9 cellular contexts compared by ENCODE assay signal in genomic region chr14:74940956-74941565, GRCh38. TPM values are rescaled to one million over a fixed set of nuclear protein-coding genes. Genes with fewer than 3 reads are reported as not detected.
A peak's percentile ranks its signal among the peaks of the same experiment; 100 is the strongest.
DNase-seq lines count a peak whose midpoint lies in the region; TF ChIP-seq lines count a peak whose summit lies in the region.
"Had no signal": no experiment of that assay in that cellular context is flagged by ENCODE, and none has a peak within 500 bp of the region (broad histone marks: within the 10 kb centered on the region; RNA-seq: fewer than 3 reads in every experiment).

No MANE protein-coding gene starts in this region.

- BruUV-seq in OCI-LY7 (replicated peaks; lab: Mats Ljungman, UMichigan): no TSS peak

- no peaks in the 10 kb centered on the region for H3K79me2 ChIP-seq in OCI-LY7 (ENCODE audit: insufficient read depth, low read depth, low read length)
- no peaks in the 10 kb centered on the region for H3K79me2 ChIP-seq in SK-N-SH (ENCODE audit: insufficient read depth)

- peaks cover 14% of the 10 kb centered on the region for H3F3A ChIP-seq in SK-N-SH (replicated peaks; ENCODE audit: insufficient read depth)

- H3K9me2 ChIP-seq in OCI-LY7 (ENCODE audit: insufficient read depth, low read length) (no peaks in the 10 kb centered on the region), SK-N-SH (no peaks in the 10 kb centered on the region)

- H4K20me1 ChIP-seq in BLaER1 treated with 17β-estradiol and CSF1 and Interleukin-3, amounts not matched to agents 10 nM and 100 nM: no peaks in the 10 kb centered on the region
- no peaks in the 10 kb centered on the region for H4K20me1 ChIP-seq in OCI-LY7 (ENCODE audit: insufficient read depth, low read length)
- H4K20me1 ChIP-seq in SK-N-SH (ENCODE audit: insufficient read depth): no peaks in the 10 kb centered on the region

- H3K4me1 ChIP-seq in BLaER1 treated with 17β-estradiol and CSF1 and Interleukin-3, amounts not matched to agents 10 nM and 100 nM: peaks cover 82 to 100% (median 98%) of the 10 kb centered on the region in 10 experiments
- peaks cover 56% of the 10 kb centered on the region for H3K4me1 ChIP-seq in OCI-LY7 (ENCODE audit: insufficient read depth, low read length, poor library complexity, severe bottlenecking)
- peaks cover 26% of the 10 kb centered on the region for H3K4me1 ChIP-seq in effector memory CD4-positive, alpha-beta T cell (ENCODE audit: control insufficient read depth, insufficient read depth, low read length, poor library complexity, severe bottlenecking)
- peaks cover 8 to 18% of the 10 kb centered on the region in 2 experiments; a peak in 3 of 4 replicates for H3K4me1 ChIP-seq in SK-N-SH (ENCODE audit: control insufficient read depth in 1 of 2, insufficient read depth in 2 of 2, low read depth in 1 of 2, low read length in 1 of 2)

- POLR2A ChIA-PET in OCI-LY7 (lab: Charles Lee): interaction anchor here (0.6 to 2.9 kb wide), 10 partner anchors 8 to 854 kb away, joined by 3 to 18 read pairs (median 4); partner anchors contain the start of genes EIF2B2 and RPS6KL1
- POLR2A ChIA-PET in SK-N-SH (lab: Yijun Ruan, JAX): no interaction called here

- peak overlapping the region; percentile 77 to 95 (median 91) for H3K4me2 ChIP-seq in BLaER1 treated with 17β-estradiol and CSF1 and Interleukin-3, amounts not matched to agents 10 nM and 100 nM
- H3K4me2 ChIP-seq in OCI-LY7 (ENCODE audit: low read length): peak overlapping the region; percentile 80
- no peak overlapping the region for H3K4me2 ChIP-seq in SK-N-SH

- H3K9me3 ChIP-seq in BLaER1 treated with 17β-estradiol and CSF1 and Interleukin-3, amounts not matched to agents 10 nM and 100 nM (replicated peaks in 1 of 11): no peaks in the 10 kb centered on the region; a peak in 1 of 22 replicates
- H3K9me3 ChIP-seq in OCI-LY7 (ENCODE audit: low read length) (no peaks in the 10 kb centered on the region), SK-N-SH (no peaks in the 10 kb centered on the region)
- H3K9me3 ChIP-seq in effector memory CD4-positive, alpha-beta T cell (ENCODE audit: control insufficient read depth, low read length): no peaks in the 10 kb centered on the region

- no peaks in the 10 kb centered on the region for H3K36me3 ChIP-seq in BLaER1 treated with 17β-estradiol and CSF1 and Interleukin-3, amounts not matched to agents 10 nM and 100 nM
- H3K36me3 ChIP-seq in OCI-LY7 (ENCODE audit: insufficient read depth, low read length) (no peaks in the 10 kb centered on the region), SK-N-SH (replicated peaks in 1 of 2; ENCODE audit: control insufficient read depth in 1 of 2, insufficient read depth in 2 of 2, low read length in 1 of 2) (no peaks in the 10 kb centered on the region)
- H3K36me3 ChIP-seq in effector memory CD4-positive, alpha-beta T cell (ENCODE audit: control insufficient read depth, insufficient read depth, low read length): no peaks in the 10 kb centered on the region

- peak overlapping the region in 6 of 10 experiments; percentile 33 to 64 (median 52); a peak in 8 of 20 replicates for H3K4me3 ChIP-seq in BLaER1 treated with 17β-estradiol and CSF1 and Interleukin-3, amounts not matched to agents 10 nM and 100 nM
- H3K4me3 ChIP-seq in OCI-LY7 (ENCODE audit: low read depth, low read length, poor library complexity, severe bottlenecking) (peak overlapping the region; percentile 62), SK-N-SH (ENCODE audit: low read depth in 2 of 2, low read length in 1 of 2) (no peak overlapping the region)
- H3K4me3 ChIP-seq in effector memory CD4-positive, alpha-beta T cell (ENCODE audit: insufficient read depth, low read depth, low read length, poor library complexity, severe bottlenecking): peak overlapping the region; percentile 32

- CTCF ChIA-PET in OCI-LY7 (lab: Charles Lee; ENCODE audit: unreplicated experiment): interaction anchor here (0.6 to 1.4 kb wide), 5 partner anchors 10 to 147 kb away, joined by 3 to 4 read pairs (median 3); no protein-coding TSS in a partner anchor
- CTCF ChIA-PET in SK-N-SH (lab: Yijun Ruan, JAX): interaction anchor here (1.1 to 18.5 kb wide), 3 partner anchors 36 to 147 kb away, joined by 4 to 290 read pairs (median 8); no protein-coding TSS in a partner anchor

- no peak for TF ChIP-seq RAD21 in SK-N-SH (IDR thresholded peaks at IDR 0.05; ENCODE audit: low read length)

- intact Hi-C loops in OCI-LY7 (cut with micrococcal nuclease; ENCODE audit: unreplicated experiment) (loop anchor here (2.0 kb wide), 1 partner anchor 18 kb away; the partner anchor contains the start of gene RPS6KL1), posterior vena cava (cut with DNase I) (no loop called here)

- peak overlapping the region; percentile 64; the same call in 1 of the 2 replicates for H2AFZ ChIP-seq in OCI-LY7 (ENCODE audit: low read length)
- H2AFZ ChIP-seq in SK-N-SH (ENCODE audit: low read depth): no peak overlapping the region

- peak overlapping the region; percentile 88 to 97 (median 94) for H3K27ac ChIP-seq in BLaER1 treated with 17β-estradiol and CSF1 and Interleukin-3, amounts not matched to agents 10 nM and 100 nM
- H3K27ac ChIP-seq in OCI-LY7 (ENCODE audit: low read depth, low read length, poor library complexity, severe bottlenecking): peak overlapping the region; percentile 84
- peak overlapping the region; percentile 56 for H3K27ac ChIP-seq in effector memory CD4-positive, alpha-beta T cell (ENCODE audit: insufficient read depth, low read length, poor library complexity, severe bottlenecking)
- H3K27ac ChIP-seq in SK-N-SH (ENCODE audit: low read depth in 2 of 2, low read length in 1 of 2): no peak overlapping the region

- TF ChIP-seq CTCF in OCI-LY7 (conservative IDR thresholded peaks at IDR 0.05; ENCODE audit: low read length) (no peak), SK-N-SH (IDR thresholded peaks at IDR 0.05) (no peak)

- WGBS in SK-N-SH (ENCODE audit: low lambda C conversion rate): 96% methylated on average over 15 of the region's 18 CpGs

- DNase-seq in OCI-LY7 (ENCODE audit: low spot score): no peak
- no peak for DNase-seq in effector memory CD4-positive, alpha-beta T cell
- peak; percentile 70 for DNase-seq in posterior vena cava (ENCODE audit: low spot score)
- no peak for DNase-seq in NCI-H446 (lab: John Stamatoyannopoulos, UW)
- no peak for DNase-seq in SK-N-SH
- DNase-seq in stimulated activated CD4-positive, alpha-beta T cell treated with anti-CD3 and anti-CD28 coated beads, Interleukin-2, amount 100 ng/mL, for 24 hours: no peak
- DNase-seq in epidermal melanocyte (ENCODE audit: insufficient read length, low spot score): no peak
- DNase-seq: NCI-H748 treated with DMSO at 0.1 percent for 48 hours had no signal

- H3K27me3 ChIP-seq in BLaER1 treated with 17β-estradiol and CSF1 and Interleukin-3, amounts not matched to agents 10 nM and 100 nM: no peaks in the 10 kb centered on the region
- no peaks in the 10 kb centered on the region for H3K27me3 ChIP-seq in effector memory CD4-positive, alpha-beta T cell (replicated peaks; ENCODE audit: control insufficient read depth, insufficient read depth, low read length, poor library complexity, severe bottlenecking)
- no peaks in the 10 kb centered on the region for H3K27me3 ChIP-seq in SK-N-SH (ENCODE audit: insufficient read depth)

- H3K9ac ChIP-seq in BLaER1 treated with 17β-estradiol and CSF1 and Interleukin-3, amounts not matched to agents 10 nM and 100 nM: peak overlapping the region; percentile 78 to 87 (median 84)
- H3K9ac ChIP-seq in SK-N-SH: no peak overlapping the region

- TF ChIP-seq EP300 in SK-N-SH (IDR thresholded peaks at IDR 0.05; ENCODE audit: borderline replicate concordance in 1 of 2, low read depth in 1 of 2, low read length in 1 of 2): no peak

TF ChIP-seq in SK-N-SH, 30 proteins besides CTCF, POLR2A, EP300 and RAD21 (continues in another document):
- TF ChIP-seq ELF1 (IDR thresholded peaks at IDR 0.05): no peak
- TF ChIP-seq GATA2 (CRISPR knock-in tag; IDR thresholded peaks at IDR 0.05): no peak
- TF ChIP-seq MXI1 (IDR thresholded peaks at IDR 0.05; ENCODE audit: low read depth, low read length): no peak
- TF ChIP-seq, protein P1, sequence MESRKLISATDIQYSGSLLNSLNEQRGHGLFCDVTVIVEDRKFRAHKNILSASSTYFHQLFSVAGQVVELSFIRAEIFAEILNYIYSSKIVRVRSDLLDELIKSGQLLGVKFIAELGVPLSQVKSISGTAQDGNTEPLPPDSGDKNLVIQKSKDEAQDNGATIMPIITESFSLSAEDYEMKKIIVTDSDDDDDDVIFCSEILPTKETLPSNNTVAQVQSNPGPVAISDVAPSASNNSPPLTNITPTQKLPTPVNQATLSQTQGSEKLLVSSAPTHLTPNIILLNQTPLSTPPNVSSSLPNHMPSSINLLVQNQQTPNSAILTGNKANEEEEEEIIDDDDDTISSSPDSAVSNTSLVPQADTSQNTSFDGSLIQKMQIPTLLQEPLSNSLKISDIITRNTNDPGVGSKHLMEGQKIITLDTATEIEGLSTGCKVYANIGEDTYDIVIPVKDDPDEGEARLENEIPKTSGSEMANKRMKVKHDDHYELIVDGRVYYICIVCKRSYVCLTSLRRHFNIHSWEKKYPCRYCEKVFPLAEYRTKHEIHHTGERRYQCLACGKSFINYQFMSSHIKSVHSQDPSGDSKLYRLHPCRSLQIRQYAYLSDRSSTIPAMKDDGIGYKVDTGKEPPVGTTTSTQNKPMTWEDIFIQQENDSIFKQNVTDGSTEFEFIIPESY (IDR thresholded peaks at IDR 0.05; ENCODE audit: borderline replicate concordance, low read depth): no peak
- no peak for TF ChIP-seq EZH2phosphoT487 (IDR thresholded peaks at IDR 0.05; ENCODE audit: borderline replicate concordance, low read depth)

RNA-seq across cellular contexts. Expression of gene PGF, which starts 14.3 kb away (rescaled TPM):
- total RNA-seq in OCI-LY7 (2014; rRNA removed; shearing (Covaris generic)): 0.09 and 0.13 TPM in 2 replicates
- total RNA-seq in OCI-LY7 (2022): 0.19 TPM in 1 of 2 replicates, not detected in the other
- 10 to 100 TPM in 1 of 2 donors, 1 to 10 TPM in 1; 7.7 to 11.2 TPM for total RNA-seq in posterior vena cava
- 2.3 and 4.4 TPM in 2 replicates for polyA plus RNA-seq in SK-N-SH (2012; rRNA removed)
- polyA plus RNA-seq in SK-N-SH (2012; cell fraction: cytosol; rRNA removed): 2.0 and 3.5 TPM in 2 replicates
- polyA plus RNA-seq in SK-N-SH (2012; cell fraction: nucleus; rRNA removed): 2.6 and 3.5 TPM in 2 replicates

RNA-seq across cellular contexts. Expression of gene RPS6KL1, which starts 18.0 kb away (rescaled TPM):
- 6.1 and 11.3 TPM in 2 replicates for total RNA-seq in OCI-LY7 (2014; rRNA removed; shearing (Covaris generic))
- total RNA-seq in OCI-LY7 (2022): 14.0 and 15.3 TPM in 2 replicates
- 10 to 100 TPM in 1 of 2 donors, 1 to 10 TPM in 1; 9.6 to 17.0 TPM for total RNA-seq in posterior vena cava
- 2.5 and 4.4 TPM in 2 replicates for polyA plus RNA-seq in SK-N-SH (2012; rRNA removed)
- 1.2 and 2.1 TPM in 2 replicates for polyA plus RNA-seq in SK-N-SH (2012; cell fraction: cytosol; rRNA removed)
- 12.2 and 14.8 TPM in 2 replicates for polyA plus RNA-seq in SK-N-SH (2012; cell fraction: nucleus; rRNA removed)

RNA-seq across cellular contexts. Expression of gene DLST, which starts 59.3 kb away (rescaled TPM):
- total RNA-seq in OCI-LY7 (2014; rRNA removed; shearing (Covaris generic)): 70.2 and 74.4 TPM in 2 replicates
- total RNA-seq in OCI-LY7 (2022) (95.1 and 95.7 TPM in 2 replicates), posterior vena cava (10 to 100 TPM; 70.4 to 85.0 TPM)
- polyA plus RNA-seq in SK-N-SH (2012; rRNA removed): 92.3 and 117 TPM in 2 replicates
- polyA plus RNA-seq in SK-N-SH (2012; cell fraction: cytosol; rRNA removed): 70.2 and 89.3 TPM in 2 replicates
- polyA plus RNA-seq in SK-N-SH (2012; cell fraction: nucleus; rRNA removed): 139 and 143 TPM in 2 replicates

Comparison
In these comparisons a context has a peak if more than half of its experiments do, and no peak if none do; other contexts are left out.
1. H3K27ac ChIP-seq: peak in BLaER1 treated with 17β-estradiol and CSF1 and Interleukin-3, amounts not matched to agents 10 nM and 100 nM (11 of 11), OCI-LY7 (single experiment) and effector memory CD4-positive, alpha-beta T cell (single experiment); none in SK-N-SH (0 of 2).
2. H3K4me3 ChIP-seq: peak in BLaER1 treated with 17β-estradiol and CSF1 and Interleukin-3, amounts not matched to agents 10 nM and 100 nM (6 of 10), OCI-LY7 (single experiment) and effector memory CD4-positive, alpha-beta T cell (single experiment); none in SK-N-SH (0 of 2).
3. RNA of gene PGF, which starts 14.3 kb away (total RNA-seq): 7.7 to 11.2 TPM in posterior vena cava; 0.09 to 0.19 TPM in OCI-LY7; every median in the first group is over 4 times any median in the second.